In the genomic region with DNA sequence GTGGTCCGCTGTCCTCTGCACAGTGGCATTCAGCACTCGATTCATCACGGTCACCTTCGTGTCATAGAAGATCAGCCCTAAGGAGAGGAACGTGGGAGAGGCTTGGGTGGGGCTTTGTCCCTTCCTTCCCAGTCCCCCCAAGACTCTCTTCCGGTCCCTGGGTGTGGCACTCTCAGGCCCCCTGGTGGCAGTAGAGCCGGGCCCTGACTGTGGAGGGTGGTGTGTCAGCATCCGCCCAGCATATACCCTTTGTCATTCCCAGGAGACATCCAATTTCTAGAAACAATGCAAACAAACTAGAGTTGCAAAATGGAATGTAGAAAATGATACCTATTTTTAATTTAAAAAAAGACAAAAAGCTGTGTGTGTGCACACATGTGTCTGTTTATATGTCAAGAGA, we compare ENCODE assay signal across 8 cellular contexts. TPM values are rescaled to one million over a fixed set of nuclear protein-coding genes. Genes with fewer than 3 reads are reported as not detected.
DNase-seq lines count a peak whose midpoint lies in the region; ATAC-seq and TF ChIP-seq lines count a peak whose summit lies in the region.

No MANE protein-coding gene starts in this region.

- POLR2A ChIA-PET in BJ (lab: Charles Lee) = no interaction called here
- POLR2A ChIA-PET in activated CD8-positive, alpha-beta T cell treated with anti-CD3 and anti-CD28 coated beads for 36 hours (lab: Charles Lee) = no interaction called here

- no peak overlapping the region for H3K27ac ChIP-seq in left ventricle myocardium inferior (replicated peaks)

- H3K36me3 ChIP-seq in BJ (ENCODE audit: control insufficient read depth, insufficient read depth, low read length) = peaks cover 13% of the 10 kb centered on the region
- peaks cover 68% of the 10 kb centered on the region for H3K36me3 ChIP-seq in left ventricle myocardium inferior

- CTCF ChIA-PET in BJ (lab: Yijun Ruan, JAX) = interaction anchor here (0.7 to 1.5 kb wide), 2 partner anchors 17 to 225 kb away, joined by 3 to 4 read pairs; no protein-coding TSS in a partner anchor
- CTCF ChIA-PET in activated CD8-positive, alpha-beta T cell treated with anti-CD3 and anti-CD28 coated beads for 36 hours (lab: Charles Lee) = interaction anchor here (0.7 to 1.4 kb wide), 3 partner anchors 12 to 601 kb away, joined by 3 read pairs; no protein-coding TSS in a partner anchor

- H3K36me3 Mint-ChIP-seq in activated CD8-positive, alpha-beta T cell treated with anti-CD3 and anti-CD28 coated beads for 36 hours (ENCODE audit: low read depth) = no peaks in the 10 kb centered on the region

- intact Hi-C loops in activated CD8-positive, alpha-beta T cell treated with anti-CD3 and anti-CD28 coated beads for 36 hours (cut with micrococcal nuclease) = no loop called here
- intact Hi-C loops in left ventricle myocardium inferior (cut with micrococcal nuclease) = no loop called here

- H3K4me3 ChIP-seq in BJ (ENCODE audit: low read depth, low read length) (no peak overlapping the region), left ventricle myocardium inferior (no peak overlapping the region)

- peak; percentile 63 for TF ChIP-seq CTCF in BJ (IDR thresholded peaks at IDR 0.05; ENCODE audit: insufficient read depth, low read depth, low read length)
- TF ChIP-seq CTCF in activated CD8-positive, alpha-beta T cell treated with anti-CD3 and anti-CD28 coated beads for 36 hours (IDR thresholded peaks at IDR 0.05) = peak; percentile 59
- peak; percentile 54 for TF ChIP-seq CTCF in left ventricle myocardium inferior (IDR thresholded peaks at IDR 0.05; ENCODE audit: borderline replicate concordance)

- no peaks in the 10 kb centered on the region for H3K4me1 Mint-ChIP-seq in activated CD8-positive, alpha-beta T cell treated with anti-CD3 and anti-CD28 coated beads for 36 hours (ENCODE audit: low read depth)

- DNase-seq in BJ (ENCODE audit: low read depth) (no peak), HS-5 (ENCODE audit: low read depth) (peak; percentile 2), left ventricle myocardium inferior (no peak), GOT3 (lab: John Stamatoyannopoulos, UW) (no peak), NCI-H2107 treated with DMSO at 0.1 percent for 48 hours (lab: John Stamatoyannopoulos, UW; ENCODE audit: unreplicated experiment) (no peak)
- peak; percentile 54 for DNase-seq in activated CD8-positive, alpha-beta T cell treated with anti-CD3 and anti-CD28 coated beads for 36 hours

- ATAC-seq in activated CD8-positive, alpha-beta T cell treated with anti-CD3 and anti-CD28 coated beads for 36 hours = peak; percentile 74
- no peak for ATAC-seq in GM19324 (IDR thresholded peaks at IDR 0.05; ENCODE audit: low FRiP score, unreplicated experiment)
- no peak for ATAC-seq in GM18858 (IDR thresholded peaks at IDR 0.05; ENCODE audit: unreplicated experiment)

- no peaks in the 10 kb centered on the region for H3K9me3 ChIP-seq in left ventricle myocardium inferior (replicated peaks)

- H3K9me3 Mint-ChIP-seq in activated CD8-positive, alpha-beta T cell treated with anti-CD3 and anti-CD28 coated beads for 36 hours = no peaks in the 10 kb centered on the region

- peaks cover 11% of the 10 kb centered on the region for H3K4me1 ChIP-seq in left ventricle myocardium inferior

- no peak overlapping the region for H3K4me3 Mint-ChIP-seq in activated CD8-positive, alpha-beta T cell treated with anti-CD3 and anti-CD28 coated beads for 36 hours

- peak overlapping the region; percentile 30 for H3K27ac Mint-ChIP-seq in activated CD8-positive, alpha-beta T cell treated with anti-CD3 and anti-CD28 coated beads for 36 hours

- H3K27me3 ChIP-seq in BJ (ENCODE audit: control insufficient read depth, insufficient read depth, low read length) (no peaks in the 10 kb centered on the region), left ventricle myocardium inferior (ENCODE audit: low read depth) (no peaks in the 10 kb centered on the region)

- H3K27me3 Mint-ChIP-seq in activated CD8-positive, alpha-beta T cell treated with anti-CD3 and anti-CD28 coated beads for 36 hours = no peaks in the 10 kb centered on the region

RNA-seq across cellular contexts. Expression of a gene that starts 45.0 kb away (rescaled TPM):
- 23.7 and 24.0 TPM in 2 replicates for polyA plus RNA-seq in BJ (2011; rRNA removed)
- polyA minus RNA-seq in BJ (2011; rRNA and poly(A)+ RNA removed) = 13.1 and 15.2 TPM in 2 replicates
- total RNA-seq in activated CD8-positive, alpha-beta T cell treated with anti-CD3 and anti-CD28 coated beads for 36 hours = 10 to 100 TPM; 34.6 to 35.8 TPM
- 19.8 TPM for total RNA-seq in left ventricle myocardium inferior

Comparison
In these comparisons a context has a peak if more than half of its experiments do, and no peak if none do; other contexts are left out.
1. DNase-seq: peak in HS-5 (single experiment) and activated CD8-positive, alpha-beta T cell treated with anti-CD3 and anti-CD28 coated beads for 36 hours (single experiment); none in BJ (single experiment), left ventricle myocardium inferior (single experiment), GOT3 (single experiment) and NCI-H2107 treated with DMSO at 0.1 percent for 48 hours (single experiment).
2. Peak in every context shown above with its lines, with median percentiles within 50 percentile points of each other: CTCF ChIP-seq.